In genomic region chr12:41709463-41710285, GRCh38 we compare ENCODE assay signal across 16 cellular contexts.
A peak's percentile ranks its signal among the peaks of the same experiment; 100 is the strongest.
DNase-seq lines count a peak whose midpoint lies in the region; ATAC-seq, FAIRE-seq and TF ChIP-seq lines count a peak whose summit lies in the region.
"Had no signal": no experiment of that assay in that cellular context is flagged by ENCODE, and none has a peak within 500 bp of the region (broad histone marks: within the 10 kb centered on the region; RNA-seq: fewer than 3 reads in every experiment).

No MANE protein-coding gene starts in this region.

- peaks cover 5% of the 10 kb centered on the region for H3K9me3 Mint-ChIP-seq in mesothelial cell of epicardium
- H3K9me3 Mint-ChIP-seq in activated CD8-positive, alpha-beta T cell treated with anti-CD3 and anti-CD28 coated beads for 36 hours = no peaks in the 10 kb centered on the region
- H3K9me3 Mint-ChIP-seq: activated naive CD4-positive, alpha-beta T cell treated with anti-CD3 and anti-CD28 coated beads, Interleukin-2, amount 10 ng/mL, durations not matched to agents 7 days and 5 days had no signal

- intact Hi-C loops in pancreas (cut with DNase I) = no loop called here
- intact Hi-C loops in activated CD8-positive, alpha-beta T cell treated with anti-CD3 and anti-CD28 coated beads for 36 hours (cut with micrococcal nuclease) = no loop called here

- no peaks in the 10 kb centered on the region for H3K9me3 ChIP-seq in OCI-LY1 (ENCODE audit: low read length)
- H3K9me3 ChIP-seq in pancreas = no peaks in the 10 kb centered on the region
- H3K9me3 ChIP-seq: thoracic aorta had no signal

- H3K4me2 ChIP-seq in OCI-LY1 (ENCODE audit: low read length) = peak overlapping the region; percentile 23; the same call in 1 of the 2 replicates

- no peak overlapping the region for H3K27ac Mint-ChIP-seq in mesothelial cell of epicardium
- H3K27ac Mint-ChIP-seq in activated CD8-positive, alpha-beta T cell treated with anti-CD3 and anti-CD28 coated beads for 36 hours = no peak overlapping the region
- H3K27ac Mint-ChIP-seq: activated naive CD4-positive, alpha-beta T cell treated with anti-CD3 and anti-CD28 coated beads, Interleukin-2, amount 10 ng/mL, durations not matched to agents 7 days and 5 days had no signal

- FAIRE-seq in pancreas (lab: Jason Lieb, UNC) = no peak
- FAIRE-seq: keratinocyte had no signal

- no peak overlapping the region for H3K9ac ChIP-seq in OCI-LY1 (ENCODE audit: low read length)

- no peaks in the 10 kb centered on the region for H3K9me2 ChIP-seq in OCI-LY1 (ENCODE audit: low read depth, low read length)

- no peak overlapping the region for H3K4me3 Mint-ChIP-seq in mesothelial cell of epicardium
- no peak overlapping the region for H3K4me3 Mint-ChIP-seq in activated CD8-positive, alpha-beta T cell treated with anti-CD3 and anti-CD28 coated beads for 36 hours
- H3K4me3 Mint-ChIP-seq: activated naive CD4-positive, alpha-beta T cell treated with anti-CD3 and anti-CD28 coated beads, Interleukin-2, amount 10 ng/mL, durations not matched to agents 7 days and 5 days had no signal

- no peaks in the 10 kb centered on the region for H3K36me3 Mint-ChIP-seq in mesothelial cell of epicardium
- no peaks in the 10 kb centered on the region for H3K36me3 Mint-ChIP-seq in activated CD8-positive, alpha-beta T cell treated with anti-CD3 and anti-CD28 coated beads for 36 hours (ENCODE audit: low read depth)
- H3K36me3 Mint-ChIP-seq: activated naive CD4-positive, alpha-beta T cell treated with anti-CD3 and anti-CD28 coated beads, Interleukin-2, amount 10 ng/mL, durations not matched to agents 7 days and 5 days had no signal

- POLR2A ChIA-PET in activated CD8-positive, alpha-beta T cell treated with anti-CD3 and anti-CD28 coated beads for 36 hours (lab: Charles Lee) = no interaction called here

- peaks cover 28% of the 10 kb centered on the region for H3K4me1 ChIP-seq in OCI-LY1 (ENCODE audit: insufficient read depth, low read length, severe bottlenecking)
- no peaks in the 10 kb centered on the region for H3K4me1 ChIP-seq in pancreas

- H3K27ac ChIP-seq in OCI-LY1 (ENCODE audit: low read depth, low read length, poor library complexity, severe bottlenecking) = peak overlapping the region; percentile 67
- H3K27ac ChIP-seq in pancreas = no peak overlapping the region
- H3K27ac ChIP-seq: thoracic aorta, WERI-Rb-1 had no signal

- ATAC-seq in GM21786 (IDR thresholded peaks at IDR 0.05; ENCODE audit: unreplicated experiment) (peak; percentile 43), pancreas (peak in 3 of 4 donors; percentile 45 to 74 (median 71))
- no peak for ATAC-seq in activated CD8-positive, alpha-beta T cell treated with anti-CD3 and anti-CD28 coated beads for 36 hours
- ATAC-seq: SK-N-SH treated with all-trans-retinoic acid at 6 μM for 48 hours had no signal

- no peaks in the 10 kb centered on the region for H3F3A ChIP-seq in OCI-LY1 (ENCODE audit: insufficient read depth, low read length)

- H3K4me1 Mint-ChIP-seq in mesothelial cell of epicardium = no peaks in the 10 kb centered on the region
- H3K4me1 Mint-ChIP-seq in activated CD8-positive, alpha-beta T cell treated with anti-CD3 and anti-CD28 coated beads for 36 hours (ENCODE audit: low read depth) = no peaks in the 10 kb centered on the region
- H3K4me1 Mint-ChIP-seq: activated naive CD4-positive, alpha-beta T cell treated with anti-CD3 and anti-CD28 coated beads, Interleukin-2, amount 10 ng/mL, durations not matched to agents 7 days and 5 days had no signal

- no peaks in the 10 kb centered on the region for H3K79me2 ChIP-seq in OCI-LY1 (ENCODE audit: insufficient read depth, low read length)

- H3K36me3 ChIP-seq in OCI-LY1 (ENCODE audit: insufficient read depth, low read length) (no peaks in the 10 kb centered on the region), pancreas (no peaks in the 10 kb centered on the region)
- H3K36me3 ChIP-seq: thoracic aorta, WERI-Rb-1 had no signal

- H3K27me3 Mint-ChIP-seq in mesothelial cell of epicardium (ENCODE audit: low read depth) = no peaks in the 10 kb centered on the region
- no peaks in the 10 kb centered on the region for H3K27me3 Mint-ChIP-seq in activated CD8-positive, alpha-beta T cell treated with anti-CD3 and anti-CD28 coated beads for 36 hours
- H3K27me3 Mint-ChIP-seq: activated naive CD4-positive, alpha-beta T cell treated with anti-CD3 and anti-CD28 coated beads, Interleukin-2, amount 10 ng/mL, durations not matched to agents 7 days and 5 days had no signal

- no peak overlapping the region for H2AFZ ChIP-seq in OCI-LY1 (ENCODE audit: low read length)

- no peaks in the 10 kb centered on the region for H3K27me3 ChIP-seq in OCI-LY1 (ENCODE audit: insufficient read depth, low read length)
- no peaks in the 10 kb centered on the region for H3K27me3 ChIP-seq in pancreas

- H4K20me1 ChIP-seq in OCI-LY1 (ENCODE audit: insufficient read depth, low read length) = no peaks in the 10 kb centered on the region

- no peak for TF ChIP-seq CTCF in OCI-LY1 (IDR thresholded peaks at IDR 0.05; ENCODE audit: low read length)
- no peak for TF ChIP-seq CTCF in fibroblast of villous mesenchyme (IDR thresholded peaks at IDR 0.05; ENCODE audit: insufficient read depth, low read depth, low read length)
- no peak for TF ChIP-seq CTCF in pancreas (IDR thresholded peaks at IDR 0.05)
- no peak for TF ChIP-seq CTCF in mesothelial cell of epicardium (IDR thresholded peaks at IDR 0.05; ENCODE audit: unreplicated experiment)
- no peak for TF ChIP-seq CTCF in activated CD8-positive, alpha-beta T cell treated with anti-CD3 and anti-CD28 coated beads for 36 hours (IDR thresholded peaks at IDR 0.05)

- no peak overlapping the region for H3K4me3 ChIP-seq in OCI-LY1 (ENCODE audit: low read depth, low read length, poor library complexity, severe bottlenecking)
- no peak overlapping the region for H3K4me3 ChIP-seq in fibroblast of villous mesenchyme (ENCODE audit: low read depth, low read length)
- no peak overlapping the region for H3K4me3 ChIP-seq in pancreas
- H3K4me3 ChIP-seq: thoracic aorta had no signal

- DNase-seq in fibroblast of villous mesenchyme (ENCODE audit: low read depth) (peak; percentile 9), pancreas (no peak), mesothelial cell of epicardium (ENCODE audit: low spot score in 2 of 2, unreplicated experiment in 2 of 2) (no peak), ecto neural progenitor cell (ENCODE audit: low spot score) (no peak), NOMO-1 (lab: John Stamatoyannopoulos, UW; ENCODE audit: unreplicated experiment in 2 of 2) (no peak)
- no peak for DNase-seq in activated CD8-positive, alpha-beta T cell treated with anti-CD3 and anti-CD28 coated beads for 36 hours
- DNase-seq: activated naive CD4-positive, alpha-beta T cell treated with anti-CD3 and anti-CD28 coated beads, Interleukin-2, amount 10 ng/mL, durations not matched to agents 7 days and 5 days; DND-41; NCI-H1092 treated with DMSO at 0.1 percent for 48 hours; NCI-H2227 treated with DMSO at 0.1 percent for 48 hours; WERI-Rb-1 had no signal

- CTCF ChIA-PET in activated CD8-positive, alpha-beta T cell treated with anti-CD3 and anti-CD28 coated beads for 36 hours (lab: Charles Lee) = no interaction called here

- WGBS in pancreas, 2 donors = 9 to 28% methylated on average over 5 of the region's 5 CpGs
